25 cellular contexts compared by ENCODE assay signal in genomic region chr22:20295262-20296064, GRCh38.
"Had no signal": no experiment of that assay in that cellular context is flagged by ENCODE, and none has a peak within 500 bp of the region (broad histone marks: within the 10 kb centered on the region; RNA-seq: fewer than 3 reads in every experiment).

No MANE protein-coding gene starts in this region.

- DNase-seq: activated CD4-positive, alpha-beta T cell treated with anti-CD3 and anti-CD28 coated beads, Interleukin-2, amount 10 ng/mL, durations not matched to agents 24 days and 14 days; activated CD4-positive, alpha-beta T cell treated with anti-CD3 and anti-CD28 coated beads, Interleukin-2, amount 50 U/mL, for 48 hours; activated CD4-positive, CD25-positive, alpha-beta regulatory T cell treated with anti-CD3 and anti-CD28 coated beads, Interleukin-2, amount 50 U/mL, for 72 hours; activated CD8-positive, alpha-beta memory T cell treated with anti-CD3 and anti-CD28 coated beads, Interleukin-2, amount 10 ng/mL, durations not matched to agents 7 days and 5 days; activated effector memory CD4-positive, alpha-beta T cell treated with Interleukin-2 at 50 U/mL for 16 hours; activated naive CD4-positive, alpha-beta T cell; activated naive CD8-positive, alpha-beta T cell treated with anti-CD3 and anti-CD28 coated beads, Interleukin-2, amount 50 U/mL, for 24 hours; activated T-cell treated with anti-CD3 and anti-CD28 coated beads, Interleukin-2, amount 50 U/mL, for 24 hours; amniotic stem cell; caudate nucleus; Karpas-422; NCI-H1048; NCI-H146; NCI-H187 treated with DMSO at 0.1 percent for 48 hours; NCI-H2081 treated with DMSO at 0.1 percent for 48 hours; NCI-H446; NCI-H524; Peyer's patch; SHP77; T-helper 9 cell had no signal

- H3K4me1 Mint-ChIP-seq: activated CD8-positive, alpha-beta memory T cell treated with anti-CD3 and anti-CD28 coated beads, Interleukin-2, amount 10 ng/mL, durations not matched to agents 7 days and 5 days; activated naive CD4-positive, alpha-beta T cell treated with anti-CD3 and anti-CD28 coated beads, Interleukin-2, amount 50 U/mL, for 24 hours; activated naive CD8-positive, alpha-beta T cell treated with anti-CD3 and anti-CD28 coated beads, Interleukin-2, amount 50 U/mL, for 24 hours had no signal

- H3K4me3 Mint-ChIP-seq: activated CD4-positive, alpha-beta T cell treated with anti-CD3 and anti-CD28 coated beads, Interleukin-2, amount 10 ng/mL, durations not matched to agents 24 days and 14 days; activated CD8-positive, alpha-beta memory T cell treated with anti-CD3 and anti-CD28 coated beads, Interleukin-2, amount 10 ng/mL, durations not matched to agents 7 days and 5 days; activated naive CD4-positive, alpha-beta T cell treated with anti-CD3 and anti-CD28 coated beads, Interleukin-2, amount 50 U/mL, for 24 hours; activated naive CD8-positive, alpha-beta T cell treated with anti-CD3 and anti-CD28 coated beads, Interleukin-2, amount 50 U/mL, for 24 hours; activated T-cell treated with anti-CD3 and anti-CD28 coated beads, Interleukin-2, amount 50 U/mL, for 24 hours; activated T-helper 1 cell treated with anti-CD3 and anti-CD28 coated beads, Interleukin-12 subunit alpha, Interleukin-12 subunit beta, Interleukin-2, Interleukin-4 antibody, amounts not matched to agents 30 ng/mL and 10 ng/mL and 1 ng/mL, durations not matched to agents 14 hours and 24 hours and 36 hours; T-helper 1 cell treated with Interleukin-12 subunit alpha and Interleukin-12 subunit beta and Interleukin-4 antibody, amounts not matched to agents 30 μg/mL and 1 μg/mL, for 36 hours; WTC11 had no signal

- ATAC-seq: activated CD8-positive, alpha-beta memory T cell treated with anti-CD3 and anti-CD28 coated beads, Interleukin-2, amount 10 ng/mL, durations not matched to agents 7 days and 5 days; activated naive CD8-positive, alpha-beta T cell treated with anti-CD3 and anti-CD28 coated beads, Interleukin-2, amount 50 U/mL, for 24 hours; WTC11 had no signal

- H3K4me3 ChIP-seq: Peyer's patch, SJSA1 had no signal

- H3K9me3 Mint-ChIP-seq: activated CD4-positive, alpha-beta T cell treated with anti-CD3 and anti-CD28 coated beads, Interleukin-2, amount 10 ng/mL, durations not matched to agents 24 days and 14 days; activated naive CD4-positive, alpha-beta T cell treated with anti-CD3 and anti-CD28 coated beads, Interleukin-2, amount 50 U/mL, for 24 hours; activated naive CD8-positive, alpha-beta T cell treated with anti-CD3 and anti-CD28 coated beads, Interleukin-2, amount 50 U/mL, for 24 hours; activated T-cell treated with anti-CD3 and anti-CD28 coated beads, Interleukin-2, amount 50 U/mL, for 24 hours; activated T-helper 1 cell treated with anti-CD3 and anti-CD28 coated beads, Interleukin-12 subunit alpha, Interleukin-12 subunit beta, Interleukin-2, Interleukin-4 antibody, amounts not matched to agents 30 ng/mL and 10 ng/mL and 1 ng/mL, durations not matched to agents 14 hours and 24 hours and 36 hours; T-helper 1 cell treated with Interleukin-12 subunit alpha and Interleukin-12 subunit beta and Interleukin-4 antibody, amounts not matched to agents 30 μg/mL and 1 μg/mL, for 36 hours; WTC11 had no signal

- H3K36me3 Mint-ChIP-seq: activated CD8-positive, alpha-beta memory T cell treated with anti-CD3 and anti-CD28 coated beads, Interleukin-2, amount 10 ng/mL, durations not matched to agents 7 days and 5 days; activated naive CD4-positive, alpha-beta T cell treated with anti-CD3 and anti-CD28 coated beads, Interleukin-2, amount 50 U/mL, for 24 hours; WTC11 had no signal

- H3K36me3 ChIP-seq: Peyer's patch, SJSA1 had no signal

- H3K27ac ChIP-seq: Peyer's patch, SJSA1 had no signal

- H3K9me3 ChIP-seq: Peyer's patch, SJSA1 had no signal

- H3K27me3 ChIP-seq: Peyer's patch had no signal

- H3K27ac Mint-ChIP-seq: activated CD4-positive, alpha-beta T cell treated with anti-CD3 and anti-CD28 coated beads, Interleukin-2, amount 10 ng/mL, durations not matched to agents 24 days and 14 days; activated CD8-positive, alpha-beta memory T cell treated with anti-CD3 and anti-CD28 coated beads, Interleukin-2, amount 10 ng/mL, durations not matched to agents 7 days and 5 days; activated naive CD4-positive, alpha-beta T cell treated with anti-CD3 and anti-CD28 coated beads, Interleukin-2, amount 50 U/mL, for 24 hours; activated naive CD8-positive, alpha-beta T cell treated with anti-CD3 and anti-CD28 coated beads, Interleukin-2, amount 50 U/mL, for 24 hours; activated T-cell treated with anti-CD3 and anti-CD28 coated beads, Interleukin-2, amount 50 U/mL, for 24 hours; activated T-helper 1 cell treated with anti-CD3 and anti-CD28 coated beads, Interleukin-12 subunit alpha, Interleukin-12 subunit beta, Interleukin-2, Interleukin-4 antibody, amounts not matched to agents 30 ng/mL and 10 ng/mL and 1 ng/mL, durations not matched to agents 14 hours and 24 hours and 36 hours; T-helper 1 cell treated with Interleukin-12 subunit alpha and Interleukin-12 subunit beta and Interleukin-4 antibody, amounts not matched to agents 30 μg/mL and 1 μg/mL, for 36 hours; WTC11 had no signal

- H3K27me3 Mint-ChIP-seq: activated naive CD4-positive, alpha-beta T cell treated with anti-CD3 and anti-CD28 coated beads, Interleukin-2, amount 50 U/mL, for 24 hours; activated T-cell treated with anti-CD3 and anti-CD28 coated beads, Interleukin-2, amount 50 U/mL, for 24 hours had no signal
